ENCODE assay signal across 21 cellular contexts in the genomic region with DNA sequence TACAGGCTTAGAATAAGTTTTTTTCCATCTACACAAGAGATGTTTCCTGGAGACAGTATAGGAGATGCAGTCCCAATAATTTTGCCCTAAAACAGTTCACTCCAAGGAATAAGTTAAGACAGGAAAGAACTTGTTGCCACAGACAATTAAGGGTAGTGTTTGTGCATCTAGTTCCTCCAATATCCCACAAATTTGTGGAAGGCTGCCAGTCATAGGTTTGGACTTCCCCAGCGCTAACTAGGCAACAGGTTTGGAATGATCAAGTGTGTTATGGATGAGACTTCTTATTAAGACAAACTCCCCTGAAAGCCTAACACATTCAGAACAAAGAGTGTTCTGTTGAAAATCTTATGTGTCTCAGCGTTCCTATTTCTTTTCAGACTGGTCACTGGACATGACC.
"Had no signal": no experiment of that assay in that cellular context is flagged by ENCODE, and none has a peak within 500 bp of the region (broad histone marks: within the 10 kb centered on the region; RNA-seq: fewer than 3 reads in every experiment).

No MANE protein-coding gene starts in this region.

- H3K4me2 ChIP-seq: neural progenitor cell had no signal

- H3K4me3 Mint-ChIP-seq: central memory CD8-positive, alpha-beta T cell; immature natural killer cell; natural killer cell treated with Interleukin-12 subunit alpha and Interleukin-12 subunit beta and Interleukin-15 and Interleukin-18, amount 100 ng/mL, for 72 hours; neural progenitor cell; stimulated activated naive B cell treated with anti-CD40 and anti-IgM and Interleukin-4, amounts not matched to agents 10 μg/mL and 1 μg/mL and 100 μg/mL, for 72 hours; stimulated activated naive CD8-positive, alpha-beta T cell treated with anti-CD3 and anti-CD28 coated beads, Interleukin-15, amount 100 ng/mL, for 72 hours had no signal

- H3K9me3 ChIP-seq: gastroesophageal sphincter, left ventricle myocardium inferior, lower lobe of right lung, psoas muscle, spleen, thoracic aorta, transverse colon had no signal

- H2AFZ ChIP-seq: neural progenitor cell, parathyroid adenoma had no signal

- H3K27ac Mint-ChIP-seq: immature natural killer cell; natural killer cell treated with Interleukin-12 subunit alpha and Interleukin-12 subunit beta and Interleukin-15 and Interleukin-18, amount 100 ng/mL, for 72 hours; neural progenitor cell; stimulated activated naive B cell treated with anti-CD40 and anti-IgM and Interleukin-4, amounts not matched to agents 10 μg/mL and 1 μg/mL and 100 μg/mL, for 72 hours; stimulated activated naive CD8-positive, alpha-beta T cell treated with anti-CD3 and anti-CD28 coated beads, Interleukin-15, amount 100 ng/mL, for 72 hours had no signal

- H3K4me3 ChIP-seq: dorsolateral prefrontal cortex, gastroesophageal sphincter, left ventricle myocardium inferior, lower lobe of right lung, neural progenitor cell, psoas muscle, spleen, thoracic aorta, transverse colon had no signal

- H3K36me3 Mint-ChIP-seq: immature natural killer cell; neural progenitor cell; stimulated activated naive B cell treated with anti-CD40 and anti-IgM and Interleukin-4, amounts not matched to agents 10 μg/mL and 1 μg/mL and 100 μg/mL, for 72 hours had no signal

- FAIRE-seq: kidney had no signal

- H3K27ac ChIP-seq: gastroesophageal sphincter, left ventricle myocardium inferior, lower lobe of right lung, neural progenitor cell, parathyroid adenoma, psoas muscle, spleen, thoracic aorta, transverse colon had no signal

- H3K9me3 Mint-ChIP-seq: central memory CD8-positive, alpha-beta T cell; natural killer cell treated with Interleukin-12 subunit alpha and Interleukin-12 subunit beta and Interleukin-15 and Interleukin-18, amount 100 ng/mL, for 72 hours; neural progenitor cell; stimulated activated naive B cell treated with anti-CD40 and anti-IgM and Interleukin-4, amounts not matched to agents 10 μg/mL and 1 μg/mL and 100 μg/mL, for 72 hours; stimulated activated naive CD8-positive, alpha-beta T cell treated with anti-CD3 and anti-CD28 coated beads, Interleukin-15, amount 100 ng/mL, for 72 hours had no signal

- H3K4me1 ChIP-seq: gastroesophageal sphincter, left ventricle myocardium inferior, lower lobe of right lung, parathyroid adenoma, psoas muscle, spleen, transverse colon had no signal

- H3K79me2 ChIP-seq: parathyroid adenoma had no signal

- H3K4me1 Mint-ChIP-seq: central memory CD8-positive, alpha-beta T cell; immature natural killer cell; neural progenitor cell; stimulated activated naive B cell treated with anti-CD40 and anti-IgM and Interleukin-4, amounts not matched to agents 10 μg/mL and 1 μg/mL and 100 μg/mL, for 72 hours; stimulated activated naive CD8-positive, alpha-beta T cell treated with anti-CD3 and anti-CD28 coated beads, Interleukin-15, amount 100 ng/mL, for 72 hours had no signal

- H3K27me3 ChIP-seq: gastroesophageal sphincter, neural progenitor cell, spleen, transverse colon had no signal

- H3K9ac ChIP-seq: neural progenitor cell, parathyroid adenoma had no signal

- H3K36me3 ChIP-seq: gastroesophageal sphincter, left ventricle myocardium inferior, lower lobe of right lung, neural progenitor cell, spleen, thoracic aorta, transverse colon had no signal

- DNase-seq: cortex of kidney; dorsolateral prefrontal cortex; effector CD8-positive, alpha-beta T cell; immature natural killer cell; kidney; left cardiac atrium; left ventricle myocardium inferior; lower lobe of right lung; psoas muscle; spleen; stimulated activated CD4-positive, alpha-beta T cell treated with anti-CD3 and anti-CD28 coated beads, Interleukin-2, amount 100 ng/mL, for 24 hours; stimulated activated CD4-positive, alpha-beta T cell treated with anti-CD3 and anti-CD28 coated beads, Interleukin-4, amount 100 ng/mL, for 4 hours; stimulated activated naive B cell treated with anti-CD40 and anti-IgM and Interleukin-4, amounts not matched to agents 10 μg/mL and 1 μg/mL and 100 μg/mL, for 72 hours; stimulated activated naive CD8-positive, alpha-beta T cell treated with anti-CD3 and anti-CD28 coated beads, Interleukin-15, amount 100 ng/mL, for 72 hours; transverse colon had no signal
